In genomic region chr9:130301483-130302286, GRCh38 we compare ENCODE assay signal across 17 cellular contexts. TPM values are rescaled to one million over a fixed set of nuclear protein-coding genes. Genes with fewer than 3 reads are reported as not detected.
DNase-seq lines count a peak whose midpoint lies in the region; ATAC-seq and TF ChIP-seq lines count a peak whose summit lies in the region.
"Had no signal": no experiment of that assay in that cellular context is flagged by ENCODE, and none has a peak within 500 bp of the region (broad histone marks: within the 10 kb centered on the region; RNA-seq: fewer than 3 reads in every experiment).

No MANE protein-coding gene starts in this region.

- DNase-seq in MG63 (peak; percentile 58), glomerular visceral epithelial cell (ENCODE audit: extremely low spot score) (peak; percentile 65), vagina (ENCODE audit: extremely low spot score in 2 of 2) (no peak), CD14-positive monocyte (ENCODE audit: low spot score) (no peak), Caco-2 (no peak)
- DNase-seq: activated B cell treated with CpG ODN at 0.5 μM for 24 hours; activated CD8-positive, alpha-beta memory T cell treated with anti-CD3 and anti-CD28 coated beads, Interleukin-2, amount 50 U/mL, for 48 hours; COR-L47; naive thymus-derived CD4-positive, alpha-beta T cell; NCI-H1092 treated with DMSO at 0.1 percent for 48 hours; NCI-H345; stimulated activated naive CD8-positive, alpha-beta T cell treated with anti-CD3 and anti-CD28 coated beads, Interleukin-15, amount 100 ng/mL, for 72 hours had no signal

- H3K9me3 Mint-ChIP-seq in CD14-positive monocyte (no peaks in the 10 kb centered on the region), Caco-2 (ENCODE audit: unreplicated experiment) (no peaks in the 10 kb centered on the region)
- H3K9me3 Mint-ChIP-seq: activated B cell treated with CpG ODN at 0.5 μM for 24 hours had no signal

- no peak for TF ChIP-seq POLR2A in vagina (IDR thresholded peaks at IDR 0.05)

- H3K36me3 Mint-ChIP-seq in CD14-positive monocyte (no peaks in the 10 kb centered on the region), Caco-2 (ENCODE audit: insufficient read depth, unreplicated experiment) (no peaks in the 10 kb centered on the region)
- H3K36me3 Mint-ChIP-seq: activated naive CD4-positive, alpha-beta T cell treated with anti-CD3 and anti-CD28 coated beads, Interleukin-2, amount 50 U/mL, for 72 hours; naive thymus-derived CD4-positive, alpha-beta T cell had no signal

- H3K4me1 ChIP-seq in muscle layer of colon (ENCODE audit: insufficient read depth, low read length) (peaks cover 52% of the 10 kb centered on the region), vagina (peaks cover 50% of the 10 kb centered on the region), Caco-2 (no peaks in the 10 kb centered on the region)
- H3K4me1 ChIP-seq: right lobe of liver had no signal

- H3K4me3 ChIP-seq in MG63, result no peak overlapping the region
- H3K4me3 ChIP-seq in muscle layer of colon (ENCODE audit: low read depth in 1 of 2, low read length in 2 of 2), result no peak overlapping the region
- H3K4me3 ChIP-seq in vagina, result no peak overlapping the region
- H3K4me3 ChIP-seq in Caco-2 (ENCODE audit: low read depth, low read length), result no peak overlapping the region
- H3K4me3 ChIP-seq: right lobe of liver had no signal

- CTCF ChIA-PET in Caco-2 (lab: Charles Lee), result interaction anchor here (0.5 to 0.6 kb wide), 2 partner anchors 16 to 559 kb away, joined by 3 read pairs; no protein-coding TSS in a partner anchor

- H3K27me3 Mint-ChIP-seq in CD14-positive monocyte (ENCODE audit: low read depth in 3 of 3) (peaks cover 0 to 10% (median 5%) of the 10 kb centered on the region in 3 donors), Caco-2 (ENCODE audit: insufficient read depth, unreplicated experiment) (peaks cover 10% of the 10 kb centered on the region)

- BruUV-seq in Caco-2 (replicated peaks; lab: Mats Ljungman, UMichigan), result no TSS peak

- H3K27ac ChIP-seq in muscle layer of colon (ENCODE audit: low read depth, low read length), result peak overlapping the region; percentile 85
- peak overlapping the region; percentile 66 for H3K27ac ChIP-seq in vagina
- H3K27ac ChIP-seq: right lobe of liver had no signal

- TF ChIP-seq CTCF in vagina (IDR thresholded peaks at IDR 0.05), result no peak
- TF ChIP-seq CTCF in CD14-positive monocyte (IDR thresholded peaks at IDR 0.05), result no peak
- TF ChIP-seq CTCF in Caco-2 (IDR thresholded peaks at IDR 0.05; ENCODE audit: insufficient read depth in 1 of 2, low read depth in 1 of 2, low read length in 1 of 2, severe bottlenecking in 1 of 2, unreplicated experiment in 1 of 2), result no peak

- H3K36me3 ChIP-seq in MG63 (no peaks in the 10 kb centered on the region), muscle layer of colon (ENCODE audit: insufficient read depth, low read length) (peaks cover 51% of the 10 kb centered on the region), vagina (no peaks in the 10 kb centered on the region), Caco-2 (ENCODE audit: control insufficient read depth, insufficient read depth, low read length) (no peaks in the 10 kb centered on the region)
- H3K36me3 ChIP-seq: right lobe of liver had no signal

- ATAC-seq in GM19035 (IDR thresholded peaks at IDR 0.05; ENCODE audit: unreplicated experiment), result no peak
- ATAC-seq: activated naive CD4-positive, alpha-beta T cell treated with anti-CD3 and anti-CD28 coated beads, Interleukin-2, amount 50 U/mL, for 72 hours; esophagus mucosa; naive thymus-derived CD4-positive, alpha-beta T cell; stimulated activated naive CD8-positive, alpha-beta T cell treated with anti-CD3 and anti-CD28 coated beads, Interleukin-15, amount 100 ng/mL, for 72 hours had no signal

- H3K9ac ChIP-seq in muscle layer of colon (ENCODE audit: low read length), result peak overlapping the region; percentile 27

- H3K9me3 ChIP-seq in MG63 (no peaks in the 10 kb centered on the region), muscle layer of colon (ENCODE audit: low read length) (no peaks in the 10 kb centered on the region), vagina (no peaks in the 10 kb centered on the region), Caco-2 (no peaks in the 10 kb centered on the region)
- H3K9me3 ChIP-seq: right lobe of liver had no signal

- intact Hi-C loops in vagina (cut with DNase I) (no loop called here), CD14-positive monocyte (cut with micrococcal nuclease) (no loop called here), Caco-2 (cut with micrococcal nuclease; ENCODE audit: unreplicated experiment) (no loop called here)

- no peaks in the 10 kb centered on the region for H3K4me1 Mint-ChIP-seq in CD14-positive monocyte
- H3K4me1 Mint-ChIP-seq in Caco-2 (ENCODE audit: low read depth, unreplicated experiment), result no peaks in the 10 kb centered on the region
- H3K4me1 Mint-ChIP-seq: activated B cell treated with CpG ODN at 0.5 μM for 24 hours; stimulated activated naive CD8-positive, alpha-beta T cell treated with anti-CD3 and anti-CD28 coated beads, Interleukin-15, amount 100 ng/mL, for 72 hours had no signal

- POLR2A ChIA-PET in Caco-2 (lab: Charles Lee), result no interaction called here

- H3K27me3 ChIP-seq in MG63 (no peaks in the 10 kb centered on the region), muscle layer of colon (ENCODE audit: control insufficient read depth in 1 of 2, insufficient read depth in 2 of 2, low read length in 2 of 2) (no peaks in the 10 kb centered on the region), vagina (no peaks in the 10 kb centered on the region), Caco-2 (replicated peaks; ENCODE audit: control insufficient read depth, insufficient read depth, low read length) (no peaks in the 10 kb centered on the region)
- H3K27me3 ChIP-seq: right lobe of liver had no signal

- H3K4me3 Mint-ChIP-seq in CD14-positive monocyte (peak overlapping the region in 1 of 2 donors; percentile 24), Caco-2 (ENCODE audit: unreplicated experiment) (no peak overlapping the region)
- H3K4me3 Mint-ChIP-seq: activated B cell treated with CpG ODN at 0.5 μM for 24 hours; naive thymus-derived CD4-positive, alpha-beta T cell; stimulated activated naive CD8-positive, alpha-beta T cell treated with anti-CD3 and anti-CD28 coated beads, Interleukin-15, amount 100 ng/mL, for 72 hours had no signal

- H3K27ac Mint-ChIP-seq in CD14-positive monocyte, result no peak overlapping the region
- no peak overlapping the region for H3K27ac Mint-ChIP-seq in Caco-2 (ENCODE audit: unreplicated experiment)
- H3K27ac Mint-ChIP-seq: activated B cell treated with CpG ODN at 0.5 μM for 24 hours; activated naive CD4-positive, alpha-beta T cell treated with anti-CD3 and anti-CD28 coated beads, Interleukin-2, amount 50 U/mL, for 72 hours; naive thymus-derived CD4-positive, alpha-beta T cell; stimulated activated naive CD8-positive, alpha-beta T cell treated with anti-CD3 and anti-CD28 coated beads, Interleukin-15, amount 100 ng/mL, for 72 hours had no signal

RNA-seq across cellular contexts. Expression of gene HMCN2, which starts 36.1 kb away (rescaled TPM):
- total RNA-seq in MG63 (2014; rRNA removed; shearing (Covaris generic); ENCODE audit: low replicate concordance), result 0.20 TPM in 1 of 2 replicates, not detected in the other
- total RNA-seq in vagina (5.2 TPM), Caco-2 (2022) (0.41 and 0.53 TPM in 2 replicates)
- polyA plus RNA-seq in CD14-positive monocyte, result not detected
- total RNA-seq: activated B cell treated with CpG ODN at 0.5 μM for 24 hours; activated naive CD4-positive, alpha-beta T cell treated with anti-CD3 and anti-CD28 coated beads, Interleukin-2, amount 50 U/mL, for 72 hours; naive thymus-derived CD4-positive, alpha-beta T cell had no signal
- polyA plus RNA-seq: naive thymus-derived CD4-positive, alpha-beta T cell had no signal

Comparison
In these comparisons a context has a peak if more than half of its experiments do, and no peak if none do; other contexts are left out.
1. DNase-seq: peak in MG63 (single experiment) and glomerular visceral epithelial cell (single experiment); none in vagina (0 of 2), CD14-positive monocyte (single experiment) and Caco-2 (0 of 2).